In the genomic region with DNA sequence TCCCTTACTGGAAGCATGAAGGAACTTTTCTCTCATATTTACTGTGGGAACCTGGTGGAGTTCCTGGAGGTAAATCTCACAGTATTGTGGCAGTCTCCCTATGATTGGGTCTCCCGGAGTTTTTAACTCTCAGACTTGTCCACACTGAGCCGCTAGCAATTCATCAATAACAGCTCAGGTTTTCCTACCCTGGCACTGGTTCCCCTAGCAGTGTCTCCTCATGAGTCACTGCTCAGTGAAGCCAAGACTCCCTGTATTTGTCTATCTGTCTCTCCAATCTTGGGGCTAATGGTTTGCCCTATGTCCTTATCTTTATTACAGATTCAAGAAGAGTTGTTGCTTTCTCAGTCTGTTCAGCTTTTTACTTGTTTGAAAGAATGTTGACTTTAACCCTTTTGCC, we compare ENCODE assay signal across 18 cellular contexts.
DNase-seq lines count a peak whose midpoint lies in the region; ATAC-seq and TF ChIP-seq lines count a peak whose summit lies in the region.
"Had no signal": no experiment of that assay in that cellular context is flagged by ENCODE, and none has a peak within 500 bp of the region (broad histone marks: within the 10 kb centered on the region; RNA-seq: fewer than 3 reads in every experiment).

No MANE protein-coding gene starts in this region.

- H3K9ac ChIP-seq in mammary epithelial cell (ENCODE audit: insufficient read depth, low read length) = no peak overlapping the region

- H3K36me3 ChIP-seq in cardiac muscle cell = no peaks in the 10 kb centered on the region
- no peaks in the 10 kb centered on the region for H3K36me3 ChIP-seq in mammary epithelial cell (ENCODE audit: insufficient read depth, low read length)
- H3K36me3 ChIP-seq in osteoblast (ENCODE audit: insufficient read depth, low read length) = no peaks in the 10 kb centered on the region
- H3K36me3 ChIP-seq in SJCRH30 = no peaks in the 10 kb centered on the region
- H3K36me3 ChIP-seq: Peyer's patch had no signal

- H2AFZ ChIP-seq in mammary epithelial cell (ENCODE audit: low read depth, low read length) (no peak overlapping the region), osteoblast (ENCODE audit: low read length) (no peak overlapping the region)

- WGBS in mammary epithelial cell (ENCODE audit: low coverage, missing lambda C conversion rate) = 71% methylated on average over 2 of the region's 2 CpGs

- dilution Hi-C loops in mammary epithelial cell (cut with HindIII; ENCODE audit: low sequenced_read_pairs) = no loop called here

- H3K27me3 ChIP-seq in cardiac muscle cell = no peaks in the 10 kb centered on the region
- H3K27me3 ChIP-seq in mammary epithelial cell (ENCODE audit: insufficient read depth, low read length) = no peaks in the 10 kb centered on the region
- no peaks in the 10 kb centered on the region for H3K27me3 ChIP-seq in osteoblast (ENCODE audit: insufficient read depth, low read length)
- H3K27me3 ChIP-seq in SJCRH30 = no peaks in the 10 kb centered on the region
- H3K27me3 ChIP-seq: Peyer's patch had no signal

- H3K4me1 ChIP-seq in cardiac muscle cell (ENCODE audit: low read depth) = peaks cover 16% of the 10 kb centered on the region
- no peaks in the 10 kb centered on the region for H3K4me1 ChIP-seq in mammary epithelial cell (ENCODE audit: insufficient read depth, low read length)
- H3K4me1 ChIP-seq in osteoblast (ENCODE audit: insufficient read depth, low read length) = no peaks in the 10 kb centered on the region
- H3K4me1 ChIP-seq in SJCRH30 = no peaks in the 10 kb centered on the region
- H3K4me1 ChIP-seq: Peyer's patch had no signal

- H3K36me3 Mint-ChIP-seq in activated naive CD4-positive, alpha-beta T cell treated with anti-CD3 and anti-CD28 coated beads, Interleukin-2, amount 50 U/mL, for 72 hours = no peaks in the 10 kb centered on the region

- no peaks in the 10 kb centered on the region for H3K9me3 ChIP-seq in cardiac muscle cell (ENCODE audit: low read depth)
- H3K9me3 ChIP-seq in mammary epithelial cell (replicated peaks; ENCODE audit: insufficient read depth, low read length) = no peaks in the 10 kb centered on the region
- no peaks in the 10 kb centered on the region for H3K9me3 ChIP-seq in osteoblast (ENCODE audit: low read depth, low read length)
- H3K9me3 ChIP-seq in SJCRH30 (replicated peaks) = no peaks in the 10 kb centered on the region
- H3K9me3 ChIP-seq: Peyer's patch had no signal

- no peak for ATAC-seq in left ventricle myocardium superior
- ATAC-seq in activated naive CD4-positive, alpha-beta T cell treated with anti-CD3 and anti-CD28 coated beads, Interleukin-2, amount 50 U/mL, for 72 hours = no peak
- ATAC-seq: GM12878 had no signal

- no peak for DNase-seq in cardiac muscle cell (ENCODE audit: low read depth in 1 of 2, low spot score in 1 of 2)
- no peak for DNase-seq in left ventricle myocardium superior
- DNase-seq in mammary epithelial cell = peak; percentile 7
- DNase-seq in islet precursor cell = peak; percentile 78
- DNase-seq in activated naive CD4-positive, alpha-beta T cell treated with anti-CD3 and anti-CD28 coated beads, Interleukin-2, amount 50 U/mL, for 72 hours (ENCODE audit: low spot score in 2 of 2) = no peak
- no peak for DNase-seq in NCI-H774 (lab: John Stamatoyannopoulos, UW)
- no peak for DNase-seq in osteoblast (ENCODE audit: insufficient read length, low spot score, missing footprints)
- DNase-seq in SJCRH30 = no peak
- DNase-seq: DMS53, GOT3, KG1, MM.1S, NCI-H1105 treated with DMSO at 0.1 percent for 48 hours, NCI-H187, NCI-H510A, Peyer's patch, SHP77 treated with DMSO at 0.1 percent for 48 hours had no signal

- in situ Hi-C loops in mammary epithelial cell (cut with MboI; ENCODE audit: low sequenced_read_pairs in 2 of 2) = no loop called here

- intact Hi-C loops in left ventricle myocardium superior (cut with micrococcal nuclease) = no loop called here
- intact Hi-C loops in mammary epithelial cell (cut with micrococcal nuclease) = no loop called here

- H3K79me2 ChIP-seq in mammary epithelial cell (ENCODE audit: insufficient read depth, low read length) (no peaks in the 10 kb centered on the region), osteoblast (ENCODE audit: insufficient read depth, low read length) (no peaks in the 10 kb centered on the region)

- H3K27ac Mint-ChIP-seq in activated naive CD4-positive, alpha-beta T cell treated with anti-CD3 and anti-CD28 coated beads, Interleukin-2, amount 50 U/mL, for 72 hours = no peak overlapping the region

- no TSS peak for BruUV-seq in mammary epithelial cell (replicated peaks; lab: Mats Ljungman, UMichigan)

- H3K4me3 ChIP-seq in cardiac muscle cell = no peak overlapping the region
- H3K4me3 ChIP-seq in mammary epithelial cell (replicated peaks in 1 of 3; ENCODE audit: insufficient read depth in 1 of 3, low read depth in 2 of 3, low read length in 3 of 3) = no peak overlapping the region
- H3K4me3 ChIP-seq in osteoblast (ENCODE audit: insufficient read depth, low read length) = no peak overlapping the region
- H3K4me3 ChIP-seq in SJCRH30 = no peak overlapping the region
- H3K4me3 ChIP-seq: GM12878, Peyer's patch had no signal

- H3K9me3 Mint-ChIP-seq in activated naive CD4-positive, alpha-beta T cell treated with anti-CD3 and anti-CD28 coated beads, Interleukin-2, amount 50 U/mL, for 72 hours = peaks cover 5 to 18% of the 10 kb centered on the region in 2 donors

- CTCF ChIA-PET in mammary epithelial cell (lab: Charles Lee; ENCODE audit: low non-redundant PET) = no interaction called here

- H3K4me2 ChIP-seq in mammary epithelial cell (ENCODE audit: insufficient read depth, low read depth, low read length) = no peak overlapping the region
- H3K4me2 ChIP-seq in osteoblast (ENCODE audit: insufficient read depth, low read length) = no peak overlapping the region

- H4K20me1 ChIP-seq in mammary epithelial cell (ENCODE audit: insufficient read depth, low read length) (no peaks in the 10 kb centered on the region), osteoblast (ENCODE audit: insufficient read depth, low read length) (no peaks in the 10 kb centered on the region)

- H3K27ac ChIP-seq in cardiac muscle cell (peak overlapping the region; percentile 75), mammary epithelial cell (ENCODE audit: insufficient read depth, low read depth, low read length) (no peak overlapping the region), osteoblast (ENCODE audit: low read depth, low read length) (no peak overlapping the region), SJCRH30 (no peak overlapping the region)
- H3K27ac ChIP-seq: Peyer's patch had no signal

- TF ChIP-seq CTCF in cardiac muscle cell (IDR thresholded peaks at IDR 0.05; ENCODE audit: low read depth, low read length) = no peak
- TF ChIP-seq CTCF in mammary epithelial cell (conservative IDR thresholded peaks at IDR 0.05 in 1 of 2, IDR thresholded peaks at IDR 0.05 in 1 of 2; ENCODE audit: extremely low read depth in 1 of 2, insufficient read depth in 1 of 2, low read depth in 1 of 2, low read length in 2 of 2) = no peak
- no peak for TF ChIP-seq CTCF in osteoblast (IDR thresholded peaks at IDR 0.05; ENCODE audit: extremely low read depth, low read depth, low read length)

Comparison
In these comparisons a context has a peak if more than half of its experiments do, and no peak if none do; other contexts are left out.
1. DNase-seq: peak in mammary epithelial cell (single experiment) and islet precursor cell (single experiment); none in cardiac muscle cell (0 of 2), left ventricle myocardium superior (single experiment), activated naive CD4-positive, alpha-beta T cell treated with anti-CD3 and anti-CD28 coated beads, Interleukin-2, amount 50 U/mL, for 72 hours (0 of 2), NCI-H774 (single experiment), osteoblast (single experiment) and SJCRH30 (0 of 2).